Comparison of ENCODE assay signal across 9 cellular contexts in the genomic region with DNA sequence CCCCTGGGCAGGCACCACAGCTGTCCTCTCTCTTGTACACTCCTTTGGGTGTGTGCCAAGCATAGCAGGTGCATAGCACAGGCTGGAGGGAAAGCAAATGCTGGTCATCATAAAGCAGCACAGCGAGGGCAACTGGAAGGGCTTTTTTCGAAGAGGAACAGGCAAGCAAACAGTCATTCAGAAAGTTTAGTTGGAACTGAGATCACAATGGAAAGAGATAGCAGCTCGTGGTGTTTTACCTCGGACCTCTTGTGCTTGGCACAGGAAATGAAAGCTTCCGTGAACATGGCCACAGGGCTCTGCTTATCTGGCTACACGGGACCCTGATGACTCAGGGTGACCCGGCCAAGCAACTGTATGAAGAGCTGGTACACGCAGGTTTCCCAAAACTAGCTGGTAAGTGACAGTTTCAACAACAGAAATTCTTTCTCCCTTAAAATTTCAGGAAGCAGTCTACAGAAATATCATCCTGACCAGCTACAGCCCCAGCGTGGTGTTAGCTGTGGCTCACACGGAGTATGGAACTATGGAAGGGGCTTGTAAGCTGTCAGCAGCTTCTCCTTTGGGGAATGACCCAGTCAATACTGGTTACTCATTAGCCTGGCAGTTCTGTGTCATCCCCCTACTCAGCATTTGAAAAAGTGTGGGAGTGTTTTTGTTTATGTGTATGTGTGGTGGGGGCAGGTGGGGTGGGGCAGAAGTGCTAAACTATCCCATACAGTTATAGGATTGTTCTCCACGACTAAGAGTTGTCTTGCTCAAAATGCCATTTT. TPM values are rescaled to one million over a fixed set of nuclear protein-coding genes. Genes with fewer than 3 reads are reported as not detected.
A peak's percentile ranks its signal among the peaks of the same experiment; 100 is the strongest.
DNase-seq lines count a peak whose midpoint lies in the region; ATAC-seq and TF ChIP-seq lines count a peak whose summit lies in the region.
"Had no signal": no experiment of that assay in that cellular context is flagged by ENCODE, and none has a peak within 500 bp of the region (broad histone marks: within the 10 kb centered on the region; RNA-seq: fewer than 3 reads in every experiment).

No MANE protein-coding gene starts in this region.

- H3K36me3 Mint-ChIP-seq in chondrocyte (ENCODE audit: low read depth): peaks cover 7% of the 10 kb centered on the region

- WGBS in HUES64: 46% methylated on average over 11 of the region's 11 CpGs
- WGBS in testis, 2 donors: 49 to 50% methylated on average over 11 of the region's 11 CpGs

- H3K27me3 Mint-ChIP-seq in chondrocyte (ENCODE audit: low read depth): no peaks in the 10 kb centered on the region

- DNase-seq in SJSA1 (ENCODE audit: low read depth in 1 of 2, low spot score in 2 of 2) (peak; percentile 50 to 51), amniotic epithelial cell (ENCODE audit: low read depth) (peak; percentile 59), testis (peak; percentile 19), chondrocyte (ENCODE audit: low spot score) (no peak)

- H3K27me3 ChIP-seq in HUES64 (ENCODE audit: insufficient read depth, low read length) (no peaks in the 10 kb centered on the region), SJSA1 (replicated peaks) (no peaks in the 10 kb centered on the region), mucosa of rectum (ENCODE audit: control insufficient read depth in 2 of 2, insufficient read depth in 2 of 2, low read length in 2 of 2) (no peaks in the 10 kb centered on the region), testis (no peaks in the 10 kb centered on the region)
- H3K27me3 ChIP-seq: tibial artery had no signal

- no peak overlapping the region for H3K4me3 Mint-ChIP-seq in chondrocyte (ENCODE audit: unreplicated experiment)

- H3K36me3 ChIP-seq in HUES64 (ENCODE audit: insufficient read depth, low read length) (peaks cover 9% of the 10 kb centered on the region), SJSA1 (0 out of 2 replicates have a peak, but pooled peaks cover 3% of the 10 kb centered on the region), mucosa of rectum (ENCODE audit: control insufficient read depth in 2 of 2, insufficient read depth in 2 of 2, low read length in 2 of 2) (peaks cover 0 to 4% of the 10 kb centered on the region in 2 donors), testis (ENCODE audit: low read depth, missing control alignments) (no peaks in the 10 kb centered on the region)

- peaks cover 31% of the 10 kb centered on the region for H3K4me1 Mint-ChIP-seq in chondrocyte (ENCODE audit: low read depth)

- H3K27ac ChIP-seq in HUES64 (ENCODE audit: low read depth, low read length) (peak overlapping the region; percentile 45; the same call in 1 of the 2 replicates), SJSA1 (no peak overlapping the region; the same call in 1 of the 2 replicates), mucosa of rectum (ENCODE audit: low read depth in 2 of 2, low read length in 2 of 2) (peak overlapping the region; percentile 52 to 65), testis (no peak overlapping the region)
- H3K27ac ChIP-seq: tibial artery had no signal

- H3K4me3 ChIP-seq in GM08714 (ENCODE audit: low read length): peak overlapping the region; percentile 88
- no peak overlapping the region for H3K4me3 ChIP-seq in HUES64 (ENCODE audit: low read length)
- H3K4me3 ChIP-seq in SJSA1: no peak overlapping the region
- H3K4me3 ChIP-seq in mucosa of rectum (ENCODE audit: low read length in 2 of 2): peak overlapping the region; percentile 49 to 70
- no peak overlapping the region for H3K4me3 ChIP-seq in testis
- H3K4me3 ChIP-seq: tibial artery had no signal

- H3K9me3 ChIP-seq in HUES64 (ENCODE audit: insufficient read depth, low read depth, low read length) (no peaks in the 10 kb centered on the region), SJSA1 (replicated peaks) (no peaks in the 10 kb centered on the region), mucosa of rectum (ENCODE audit: control insufficient read depth in 2 of 2, low read length in 2 of 2) (no peaks in the 10 kb centered on the region), testis (no peaks in the 10 kb centered on the region)
- H3K9me3 ChIP-seq: tibial artery had no signal

- H3K9me3 Mint-ChIP-seq in chondrocyte (ENCODE audit: low read depth): no peaks in the 10 kb centered on the region

- H3K4me1 ChIP-seq in HUES64 (ENCODE audit: insufficient read depth, low read length) (peaks cover 17% of the 10 kb centered on the region; the same call in 1 of the 2 replicates), SJSA1 (replicated peaks) (peaks cover 16% of the 10 kb centered on the region), mucosa of rectum (ENCODE audit: control insufficient read depth in 2 of 2, insufficient read depth in 2 of 2, low read length in 2 of 2) (peaks cover 6 to 9% of the 10 kb centered on the region in 2 donors), testis (no peaks in the 10 kb centered on the region)

- ATAC-seq in GM21515 (IDR thresholded peaks at IDR 0.05; ENCODE audit: unreplicated experiment): peak; percentile 85

- no peak overlapping the region for H3K9ac ChIP-seq in HUES64 (ENCODE audit: low read depth, low read length)
- H3K9ac ChIP-seq in mucosa of rectum (ENCODE audit: low read depth in 1 of 2, low read length in 2 of 2): peak overlapping the region; percentile 35 to 37

- intact Hi-C loops in testis (cut with DNase I; ENCODE audit: low total_unique reads): no loop called here

- no peak for TF ChIP-seq CTCF in testis (IDR thresholded peaks at IDR 0.05)
- no peak for TF ChIP-seq CTCF in chondrocyte (IDR thresholded peaks at IDR 0.05)

- no peak overlapping the region for H3K27ac Mint-ChIP-seq in chondrocyte (ENCODE audit: unreplicated experiment)

- TF ChIP-seq POLR2A in testis (IDR thresholded peaks at IDR 0.05): no peak

RNA-seq across cellular contexts. Expression of a gene that starts 48.1 kb away (rescaled TPM):
- polyA plus RNA-seq in HUES64 (2013, experiment 1 of 2): 11.1 TPM
- 10.1 TPM for polyA plus RNA-seq in HUES64 (2013, experiment 2 of 2)
- 27.9 and 29.6 TPM in 2 replicates for total RNA-seq in SJSA1 (2014; rRNA removed; shearing (Covaris generic))
- total RNA-seq in testis: 10 to 100 TPM; 30.8 to 34.9 TPM
- polyA plus RNA-seq in testis (ENCODE audit: insufficient read depth, low read depth, low replicate concordance): 30.2 TPM
- total RNA-seq in chondrocyte: 7.1 to 9.2 TPM (median 8.0 TPM) in 3 replicates

RNA-seq across cellular contexts. Expression of a gene that starts 57.9 kb away (rescaled TPM):
- polyA plus RNA-seq in HUES64 (2013, experiment 1 of 2): 0.10 TPM
- not detected for polyA plus RNA-seq in HUES64 (2013, experiment 2 of 2)
- 0.29 TPM in 1 of 2 replicates, not detected in the other for total RNA-seq in SJSA1 (2014; rRNA removed; shearing (Covaris generic))
- total RNA-seq in testis (1 to 10 TPM; 1.3 to 8.1 TPM), chondrocyte (0.42 to 1.2 TPM (median 0.72 TPM) in 3 replicates)
- 1.2 TPM for polyA plus RNA-seq in testis (ENCODE audit: insufficient read depth, low read depth, low replicate concordance)

Comparison
In these comparisons a context has a peak if more than half of its experiments do, and no peak if none do; other contexts are left out.
1. H3K4me3 ChIP-seq: peak in GM08714 (single experiment) and mucosa of rectum (2 of 2); none in HUES64 (single experiment), SJSA1 (single experiment) and testis (0 of 2).
2. H3K27ac ChIP-seq: peak in HUES64 (single experiment) and mucosa of rectum (2 of 2); none in SJSA1 (single experiment) and testis (0 of 2).